In the genomic region with DNA sequence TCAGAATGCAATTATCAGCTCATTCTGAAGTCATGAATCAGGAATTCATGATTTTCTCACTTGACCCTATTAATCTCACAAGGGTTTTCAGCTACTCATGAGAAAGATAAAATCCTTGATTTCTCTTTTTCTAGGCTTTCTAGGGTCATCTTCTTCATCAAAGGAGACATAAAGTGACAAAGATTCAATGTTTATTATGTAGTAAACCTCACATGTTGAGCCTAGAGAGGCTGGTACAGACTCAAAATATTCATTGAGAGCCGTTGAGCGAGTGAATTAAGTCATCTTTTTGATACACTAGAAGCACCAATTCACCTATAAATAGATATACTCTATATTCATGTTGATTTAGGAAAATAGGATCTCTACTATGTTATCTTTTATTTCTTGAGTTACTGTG, we compare ENCODE assay signal across 9 cellular contexts.
DNase-seq lines count a peak whose midpoint lies in the region; ATAC-seq, FAIRE-seq and TF ChIP-seq lines count a peak whose summit lies in the region.
"Had no signal": no experiment of that assay in that cellular context is flagged by ENCODE, and none has a peak within 500 bp of the region (broad histone marks: within the 10 kb centered on the region; RNA-seq: fewer than 3 reads in every experiment).

No MANE protein-coding gene starts in this region.

- H3K27me3 Mint-ChIP-seq in activated naive CD8-positive, alpha-beta T cell treated with anti-CD3 and anti-CD28 coated beads for 36 hours: no peaks in the 10 kb centered on the region
- no peaks in the 10 kb centered on the region for H3K27me3 Mint-ChIP-seq in mesothelial cell of epicardium (ENCODE audit: low read depth)

- H3K27ac ChIP-seq in ACC112 (ENCODE audit: low read depth, low read length): peak overlapping the region; percentile 61
- 0 out of 2 replicates have a peak overlapping the region, but pooled peaks have one; percentile 7 for H3K27ac ChIP-seq in GM23248

- in situ Hi-C loops in GM23248 (cut with MboI): loop anchor here (10.0 kb wide), 1 partner anchor 334 kb away; no protein-coding TSS in a partner anchor

- H3K4me3 ChIP-seq in ACC112 (ENCODE audit: low read depth, low read length) (no peak overlapping the region), GM23248 (no peak overlapping the region)

- H3K9me3 Mint-ChIP-seq in activated naive CD8-positive, alpha-beta T cell treated with anti-CD3 and anti-CD28 coated beads for 36 hours: no peaks in the 10 kb centered on the region
- H3K9me3 Mint-ChIP-seq in mesothelial cell of epicardium: no peaks in the 10 kb centered on the region
- H3K9me3 Mint-ChIP-seq: H9 had no signal

- H3K9ac ChIP-seq in GM23248: peak overlapping the region; percentile 10; the same call in 1 of the 2 replicates

- ATAC-seq in GM21825 (IDR thresholded peaks at IDR 0.05; ENCODE audit: unreplicated experiment): no peak

- no peak overlapping the region for H3K4me3 Mint-ChIP-seq in activated naive CD8-positive, alpha-beta T cell treated with anti-CD3 and anti-CD28 coated beads for 36 hours
- H3K4me3 Mint-ChIP-seq in mesothelial cell of epicardium: no peak overlapping the region
- H3K4me3 Mint-ChIP-seq: H9 had no signal

- peak overlapping the region; percentile 55 for H3K4me2 ChIP-seq in GM23248 (ENCODE audit: unreplicated experiment)

- H4K20me1 ChIP-seq in GM23248 (ENCODE audit: insufficient read depth): no peaks in the 10 kb centered on the region

- FAIRE-seq in D721Med (lab: Jason Lieb, UNC): no peak

- H3K36me3 Mint-ChIP-seq in activated naive CD8-positive, alpha-beta T cell treated with anti-CD3 and anti-CD28 coated beads for 36 hours: peaks cover 64% of the 10 kb centered on the region
- H3K36me3 Mint-ChIP-seq in mesothelial cell of epicardium: peaks cover 8% of the 10 kb centered on the region

- no peaks in the 10 kb centered on the region for H3K27me3 ChIP-seq in ACC112 (ENCODE audit: insufficient read depth, low read length)
- H3K27me3 ChIP-seq in GM23248 (replicated peaks; ENCODE audit: insufficient read depth): no peaks in the 10 kb centered on the region

- peaks cover 10% of the 10 kb centered on the region for H3K4me1 ChIP-seq in ACC112 (ENCODE audit: control insufficient read depth, insufficient read depth, low read length, unreplicated experiment)
- H3K4me1 ChIP-seq in GM23248 (ENCODE audit: insufficient read depth): peaks cover 28% of the 10 kb centered on the region

- peaks cover 52% of the 10 kb centered on the region for H3K4me1 Mint-ChIP-seq in activated naive CD8-positive, alpha-beta T cell treated with anti-CD3 and anti-CD28 coated beads for 36 hours
- H3K4me1 Mint-ChIP-seq in mesothelial cell of epicardium: peaks cover 37% of the 10 kb centered on the region

- no peaks in the 10 kb centered on the region for H3K9me2 ChIP-seq in GM23248 (ENCODE audit: insufficient read depth)

- peaks cover 16% of the 10 kb centered on the region for H3F3A ChIP-seq in GM23248 (ENCODE audit: insufficient read depth)

- H3K79me2 ChIP-seq in ACC112 (ENCODE audit: control insufficient read depth, insufficient read depth, low read length, unreplicated experiment) (no peaks in the 10 kb centered on the region), GM23248 (ENCODE audit: insufficient read depth) (peaks cover 10% of the 10 kb centered on the region; the same call in 1 of the 2 replicates)

- H3K9me3 ChIP-seq in GM23248 (ENCODE audit: low read depth): no peaks in the 10 kb centered on the region

- no peak for TF ChIP-seq CTCF in mesothelial cell of epicardium (IDR thresholded peaks at IDR 0.05; ENCODE audit: unreplicated experiment)
- no peak for TF ChIP-seq CTCF in D721Med (IDR thresholded peaks at IDR 0.05; ENCODE audit: insufficient read depth, missing control alignments)

- H3K36me3 ChIP-seq in ACC112 (ENCODE audit: insufficient read depth, low read length) (peaks cover 27% of the 10 kb centered on the region), GM23248 (ENCODE audit: low read depth) (peaks cover 29% of the 10 kb centered on the region)

- H2AFZ ChIP-seq in ACC112 (ENCODE audit: low read length, unreplicated experiment): peak overlapping the region; percentile 26
- H2AFZ ChIP-seq in GM23248: no peak overlapping the region

- 97 to 98% methylated on average over 2 of the region's 2 CpGs for WGBS in GM23248 (ENCODE audit: low coverage in 1 of 2, low lambda C conversion rate in 2 of 2, missing lambda C conversion rate in 2 of 2), 2 experiments

- H3K27ac Mint-ChIP-seq in activated naive CD8-positive, alpha-beta T cell treated with anti-CD3 and anti-CD28 coated beads for 36 hours: peak overlapping the region; percentile 81
- H3K27ac Mint-ChIP-seq in mesothelial cell of epicardium: peak overlapping the region; percentile 96

- DNase-seq in GM23248: no peak
- no peak for DNase-seq in activated naive CD8-positive, alpha-beta T cell treated with anti-CD3 and anti-CD28 coated beads for 36 hours
- no peak for DNase-seq in mesothelial cell of epicardium (ENCODE audit: low spot score in 2 of 2, unreplicated experiment in 2 of 2)
- DNase-seq in AG20443 (ENCODE audit: low spot score): no peak
- DNase-seq in H4 (ENCODE audit: low spot score): no peak
- DNase-seq in D721Med (ENCODE audit: insufficient read length, low spot score): no peak
